In the genomic region with DNA sequence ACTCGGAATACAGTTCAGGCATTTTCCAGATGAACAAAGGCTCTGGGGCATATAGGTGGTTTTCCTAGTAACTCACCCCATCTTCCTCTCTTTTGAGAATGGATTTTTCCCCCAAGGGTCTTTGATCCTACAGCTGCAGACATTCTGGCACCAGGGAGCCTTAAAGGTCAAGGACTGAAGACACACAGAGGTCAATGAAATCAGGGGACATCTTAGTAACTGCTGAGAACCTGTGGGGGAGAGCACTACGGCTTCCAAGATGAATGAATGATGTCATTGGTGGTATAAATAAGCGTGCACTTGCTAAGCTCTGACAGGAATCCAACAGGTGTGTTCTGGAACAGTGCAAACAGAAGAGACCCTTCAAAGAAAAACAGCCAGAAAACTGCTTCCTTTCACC, we compare ENCODE assay signal across 18 cellular contexts. TPM values are rescaled to one million over a fixed set of nuclear protein-coding genes. Genes with fewer than 3 reads are reported as not detected.
"Had no signal": no experiment of that assay in that cellular context is flagged by ENCODE, and none has a peak within 500 bp of the region (broad histone marks: within the 10 kb centered on the region; RNA-seq: fewer than 3 reads in every experiment).

No MANE protein-coding gene starts in this region.

- ATAC-seq: activated CD4-positive, CD25-positive, alpha-beta regulatory T cell treated with anti-CD3 and anti-CD28 coated beads, Interleukin-2, amount 50 U/mL, for 24 hours; heart right ventricle; left ventricle myocardium superior; stimulated activated naive CD8-positive, alpha-beta T cell treated with anti-CD3 and anti-CD28 coated beads, Interleukin-15, Interleukin-2, amounts not matched to agents 100 U/mL and 50 U/mL, for 24 hours had no signal

- DNase-seq: activated naive CD4-positive, alpha-beta T cell treated with anti-CD3 and anti-CD28 coated beads, Interleukin-2, amount 10 ng/mL, durations not matched to agents 7 days and 5 days; adrenal gland; central memory CD4-positive, alpha-beta T cell; effector CD4-positive, alpha-beta T cell; heart right ventricle; islet precursor cell; left ventricle myocardium superior; naive B cell; stimulated activated CD4-positive, alpha-beta T cell treated with anti-CD3 and anti-CD28 coated beads, Interleukin-4, amount 100 ng/mL, for 1 hour; stimulated activated CD8-positive, alpha-beta memory T cell treated with anti-CD3 and anti-CD28 coated beads, Interleukin-4, amount 100 ng/mL, for 48 hours; stimulated activated naive CD8-positive, alpha-beta T cell treated with anti-CD3 and anti-CD28 coated beads, Interleukin-15, Interleukin-2, amounts not matched to agents 100 U/mL and 50 U/mL, for 24 hours had no signal

- H3K27ac ChIP-seq: coronary artery, heart right ventricle, vagina had no signal

- H3K27me3 ChIP-seq: adrenal gland, heart right ventricle, vagina had no signal

- H3K36me3 ChIP-seq: adrenal gland, heart right ventricle, vagina had no signal

- H3K9me3 ChIP-seq: adrenal gland, heart right ventricle, vagina had no signal

- H3K4me3 ChIP-seq: adrenal gland, coronary artery, heart right ventricle, vagina had no signal

RNA-seq across cellular contexts. Expression of a gene that starts 36.3 kb away (rescaled TPM):
- total RNA-seq: adrenal gland, fibroblast of lung, frontal cortex, heart right ventricle, left ventricle myocardium superior, mesenteric fat pad, vagina had no signal
- polyA plus RNA-seq: adrenal gland, fibroblast of lung, heart right ventricle, thymus had no signal
